ENCODE assay signal across 35 cellular contexts in genomic region chr9:30201024-30201423, GRCh38.
"Had no signal": no experiment of that assay in that cellular context is flagged by ENCODE, and none has a peak within 500 bp of the region (broad histone marks: within the 10 kb centered on the region; RNA-seq: fewer than 3 reads in every experiment).

No MANE protein-coding gene starts in this region.

- DNase-seq: activated CD4-positive, alpha-beta memory T cell treated with anti-CD3 and anti-CD28 coated beads, Interleukin-2, amount 10 ng/mL, durations not matched to agents 7 days and 5 days; activated CD4-positive, alpha-beta T cell treated with anti-CD3 and anti-CD28 coated beads for 1 hour; activated CD4-positive, alpha-beta T cell treated with anti-CD3 and anti-CD28 coated beads for 36 hours; activated CD4-positive, alpha-beta T cell treated with anti-CD3 and anti-CD28 coated beads for 48 hours; activated CD4-positive, alpha-beta T cell treated with anti-CD3 and anti-CD28 coated beads, Interleukin-2, amount 10 ng/mL, durations not matched to agents 7 days and 5 days; activated CD4-positive, alpha-beta T cell treated with anti-CD3 and anti-CD28 coated beads, Interleukin-2, amount 50 U/mL, for 48 hours; activated CD4-positive, CD25-positive, alpha-beta regulatory T cell; activated CD8-positive, alpha-beta memory T cell treated with anti-CD3 and anti-CD28 coated beads for 24 hours; activated CD8-positive, alpha-beta memory T cell treated with anti-CD3 and anti-CD28 coated beads, Interleukin-2, amount 10 ng/mL, durations not matched to agents 7 days and 5 days; activated CD8-positive, alpha-beta memory T cell treated with anti-CD3 and anti-CD28 coated beads, Interleukin-2, amount 50 U/mL, for 48 hours; activated CD8-positive, alpha-beta T cell treated with anti-CD3 and anti-CD28 coated beads, Interleukin-2, amount 10 ng/mL, durations not matched to agents 7 days and 5 days; activated effector memory CD4-positive, alpha-beta T cell treated with anti-CD3 and anti-CD28 coated beads, Interleukin-2, amount 50 U/mL, for 16 hours; activated gamma-delta T cell treated with Interleukin-2 at 50 U/mL for 16 hours; activated naive CD4-positive, alpha-beta T cell; activated naive CD4-positive, alpha-beta T cell treated with anti-CD3 and anti-CD28 coated beads for 36 hours; activated naive CD4-positive, alpha-beta T cell treated with anti-CD3 and anti-CD28 coated beads, Interleukin-2, amount 50 U/mL, for 16 hours; activated naive CD8-positive, alpha-beta T cell treated with anti-CD3 and anti-CD28 coated beads for 36 hours; activated T-cell treated with anti-CD3 and anti-CD28 coated beads, Interleukin-2, amount 50 U/mL, for 1 hour; activated T-cell treated with anti-CD3 and anti-CD28 coated beads, Interleukin-2, amount 50 U/mL, for 4 hours; activated T-cell treated with anti-CD3 and anti-CD28 coated beads, Interleukin-2, amount 50 U/mL, for 72 hours; adrenal gland; amniotic stem cell; aorta; body of pancreas; brain microvascular endothelial cell; central memory CD4-positive, alpha-beta T cell; T-helper 1 cell; T-helper 2 cell; T-helper 9 cell; WERI-Rb-1 had no signal

- H3K4me3 ChIP-seq: adrenal gland, body of pancreas, breast epithelium had no signal

- H3K4me1 ChIP-seq: adrenal gland, body of pancreas, breast epithelium had no signal

- H3K27ac ChIP-seq: adrenal gland, body of pancreas, brain microvascular endothelial cell, breast epithelium, WERI-Rb-1 had no signal

- H3K9me3 ChIP-seq: body of pancreas had no signal

- H3K36me3 ChIP-seq: adrenal gland, brain microvascular endothelial cell, breast epithelium, WERI-Rb-1 had no signal

- ATAC-seq: activated CD4-positive, alpha-beta T cell treated with anti-CD3 and anti-CD28 coated beads for 36 hours; activated CD4-positive, CD25-positive, alpha-beta regulatory T cell treated with anti-CD3 and anti-CD28 coated beads, Interleukin-2, amount 50 U/mL, for 24 hours; activated CD8-positive, alpha-beta memory T cell treated with anti-CD3 and anti-CD28 coated beads, Interleukin-2, amount 10 ng/mL, durations not matched to agents 7 days and 5 days; activated CD8-positive, alpha-beta T cell treated with anti-CD3 and anti-CD28 coated beads, Interleukin-2, amount 10 ng/mL, durations not matched to agents 7 days and 5 days; activated naive CD4-positive, alpha-beta T cell treated with anti-CD3 and anti-CD28 coated beads, Interleukin-2, amount 50 U/mL, for 72 hours; activated T-cell treated with anti-CD3 and anti-CD28 coated beads, Interleukin-2, amount 50 U/mL, for 4 hours; activated T-cell treated with anti-CD3 and anti-CD28 coated beads, Interleukin-2, amount 50 U/mL, for 72 hours; activated T-helper 17 cell treated with anti-CD3 and anti-CD28 coated beads, Interleukin-2, amount 50 U/mL, for 72 hours; body of pancreas; WTC11 had no signal

- H3K27me3 ChIP-seq: adrenal gland, body of pancreas, brain microvascular endothelial cell, breast epithelium had no signal
